In the genomic region with DNA sequence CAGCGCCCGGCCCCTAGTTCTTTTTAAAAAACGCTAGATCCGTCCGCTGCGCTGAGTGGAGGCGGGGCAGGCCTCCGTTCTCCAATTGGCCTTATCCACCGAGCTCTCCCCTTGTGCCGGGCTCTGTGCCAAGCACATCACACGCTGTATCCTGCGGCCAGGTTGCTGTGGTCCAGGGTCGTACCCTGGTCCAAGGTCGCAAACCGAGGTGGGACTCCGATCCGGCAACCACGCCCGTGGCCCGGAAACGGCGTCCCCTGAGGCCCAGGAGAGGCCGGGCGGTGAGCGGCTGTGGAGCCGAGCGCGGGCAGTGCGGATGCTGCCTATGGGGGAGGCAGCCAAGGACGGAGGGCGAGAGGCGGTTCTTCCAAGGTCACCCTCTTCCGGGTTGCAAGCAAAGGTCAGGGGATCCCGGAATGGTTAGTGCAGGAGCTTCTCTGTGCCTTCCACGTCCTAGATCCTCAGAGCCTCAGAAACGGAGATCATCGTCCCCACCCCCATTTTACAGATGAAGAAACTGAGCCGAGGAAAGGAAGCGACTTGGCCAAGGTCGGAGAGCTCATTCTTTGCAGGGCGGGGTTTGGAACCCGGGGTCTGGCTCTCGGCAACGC, we compare ENCODE assay signal across 8 cellular contexts.
DNase-seq lines count a peak whose midpoint lies in the region; ATAC-seq and TF ChIP-seq lines count a peak whose summit lies in the region.

No MANE protein-coding gene starts in this region.

- no peaks in the 10 kb centered on the region for H3K4me1 ChIP-seq in iPS-15b (ENCODE audit: control insufficient read depth, insufficient read depth, low read length)

- intact Hi-C loops in activated T-helper 2 cell treated with anti-CD3 and anti-CD28 coated beads, Interferon-gamma antibody, Interleukin-2, Interleukin-4, amounts not matched to agents 10 μg/mL and 5 μg/mL and 100 μg/mL, durations not matched to agents 14 hours and 24 hours and 36 hours (cut with micrococcal nuclease) = loop anchor here (5.0 kb wide), 1 partner anchor 34 kb away; no protein-coding TSS in a partner anchor

- peak overlapping the region; percentile 60 for H3K9ac ChIP-seq in iPS-15b (ENCODE audit: low read depth, low read length)

- H3K36me3 ChIP-seq in iPS-15b (ENCODE audit: control insufficient read depth, insufficient read depth, low read length) = no peaks in the 10 kb centered on the region

- H3K4me3 ChIP-seq in GM12865 (ENCODE audit: low read depth, low read length) = peak overlapping the region; percentile 60
- H3K4me3 ChIP-seq in iPS-15b (ENCODE audit: low read depth, low read length) = peak overlapping the region; percentile 65

- peaks cover 46% of the 10 kb centered on the region for H3K27me3 ChIP-seq in iPS-15b (ENCODE audit: control insufficient read depth, insufficient read depth, low read length)

- peak; percentile 43 for ATAC-seq in HG03025 (IDR thresholded peaks at IDR 0.05; ENCODE audit: low FRiP score, unreplicated experiment)

- H3K9me3 ChIP-seq in iPS-15b (ENCODE audit: control insufficient read depth, insufficient read depth, low read length) = no peaks in the 10 kb centered on the region

- no peaks in the 10 kb centered on the region for H3K36me3 Mint-ChIP-seq in activated T-helper 2 cell treated with anti-CD3 and anti-CD28 coated beads, Interferon-gamma antibody, Interleukin-2, Interleukin-4, amounts not matched to agents 10 μg/mL and 5 μg/mL and 100 μg/mL, durations not matched to agents 14 hours and 24 hours and 36 hours (ENCODE audit: low read depth)
- no peaks in the 10 kb centered on the region for H3K36me3 Mint-ChIP-seq in stimulated activated naive CD8-positive, alpha-beta T cell treated with anti-CD3 and anti-CD28 coated beads, Interleukin-15, Interleukin-2, amounts not matched to agents 100 ng/mL and 50 ng/mL, for 24 hours (ENCODE audit: low read depth)

- no peaks in the 10 kb centered on the region for H3K9me3 Mint-ChIP-seq in activated T-helper 2 cell treated with anti-CD3 and anti-CD28 coated beads, Interferon-gamma antibody, Interleukin-2, Interleukin-4, amounts not matched to agents 10 μg/mL and 5 μg/mL and 100 μg/mL, durations not matched to agents 14 hours and 24 hours and 36 hours
- H3K9me3 Mint-ChIP-seq in stimulated activated naive CD8-positive, alpha-beta T cell treated with anti-CD3 and anti-CD28 coated beads, Interleukin-15, Interleukin-2, amounts not matched to agents 100 ng/mL and 50 ng/mL, for 24 hours = no peaks in the 10 kb centered on the region

- peaks cover 10% of the 10 kb centered on the region for H3K27me3 Mint-ChIP-seq in activated T-helper 2 cell treated with anti-CD3 and anti-CD28 coated beads, Interferon-gamma antibody, Interleukin-2, Interleukin-4, amounts not matched to agents 10 μg/mL and 5 μg/mL and 100 μg/mL, durations not matched to agents 14 hours and 24 hours and 36 hours (ENCODE audit: low read depth)
- peaks cover 3% of the 10 kb centered on the region for H3K27me3 Mint-ChIP-seq in stimulated activated naive CD8-positive, alpha-beta T cell treated with anti-CD3 and anti-CD28 coated beads, Interleukin-15, Interleukin-2, amounts not matched to agents 100 ng/mL and 50 ng/mL, for 24 hours

- no peak for TF ChIP-seq CTCF in GM12865 (IDR thresholded peaks at IDR 0.05; ENCODE audit: insufficient read depth, low read depth, low read length, missing control alignments)

- DNase-seq in GM12865 (ENCODE audit: low read depth) (peak; percentile 66), H4 (ENCODE audit: low spot score) (no peak), HK-2 (ENCODE audit: unreplicated experiment) (no peak), NCI-H1048 (lab: John Stamatoyannopoulos, UW) (no peak)
- no peak for DNase-seq in activated T-helper 2 cell treated with anti-CD3 and anti-CD28 coated beads, Interferon-gamma antibody, Interleukin-2, Interleukin-4, amounts not matched to agents 10 μg/mL and 5 μg/mL and 100 μg/mL, durations not matched to agents 14 hours and 24 hours and 36 hours (ENCODE audit: low spot score)

- peaks cover 24% of the 10 kb centered on the region for H3K4me1 Mint-ChIP-seq in activated T-helper 2 cell treated with anti-CD3 and anti-CD28 coated beads, Interferon-gamma antibody, Interleukin-2, Interleukin-4, amounts not matched to agents 10 μg/mL and 5 μg/mL and 100 μg/mL, durations not matched to agents 14 hours and 24 hours and 36 hours (ENCODE audit: low read depth)
- peaks cover 57% of the 10 kb centered on the region for H3K4me1 Mint-ChIP-seq in stimulated activated naive CD8-positive, alpha-beta T cell treated with anti-CD3 and anti-CD28 coated beads, Interleukin-15, Interleukin-2, amounts not matched to agents 100 ng/mL and 50 ng/mL, for 24 hours (ENCODE audit: low read depth)

- peak overlapping the region; percentile 70 for H3K27ac Mint-ChIP-seq in activated T-helper 2 cell treated with anti-CD3 and anti-CD28 coated beads, Interferon-gamma antibody, Interleukin-2, Interleukin-4, amounts not matched to agents 10 μg/mL and 5 μg/mL and 100 μg/mL, durations not matched to agents 14 hours and 24 hours and 36 hours
- peak overlapping the region; percentile 70 for H3K27ac Mint-ChIP-seq in stimulated activated naive CD8-positive, alpha-beta T cell treated with anti-CD3 and anti-CD28 coated beads, Interleukin-15, Interleukin-2, amounts not matched to agents 100 ng/mL and 50 ng/mL, for 24 hours

- H3K4me3 Mint-ChIP-seq in activated T-helper 2 cell treated with anti-CD3 and anti-CD28 coated beads, Interferon-gamma antibody, Interleukin-2, Interleukin-4, amounts not matched to agents 10 μg/mL and 5 μg/mL and 100 μg/mL, durations not matched to agents 14 hours and 24 hours and 36 hours (ENCODE audit: low read depth) = peak overlapping the region; percentile 84
- peak overlapping the region; percentile 83 for H3K4me3 Mint-ChIP-seq in stimulated activated naive CD8-positive, alpha-beta T cell treated with anti-CD3 and anti-CD28 coated beads, Interleukin-15, Interleukin-2, amounts not matched to agents 100 ng/mL and 50 ng/mL, for 24 hours
